20 cellular contexts compared by ENCODE assay signal in genomic region chr9:93431498-93432105, GRCh38.
"Had no signal": no experiment of that assay in that cellular context is flagged by ENCODE, and none has a peak within 500 bp of the region (broad histone marks: within the 10 kb centered on the region; RNA-seq: fewer than 3 reads in every experiment).

No MANE protein-coding gene starts in this region.

- H3K27ac ChIP-seq: coronary artery, foreskin keratinocyte, neutrophil, parathyroid adenoma, tibial nerve, vagina had no signal

- DNase-seq: activated CD4-positive, alpha-beta T cell treated with anti-CD3 and anti-CD28 coated beads, Interleukin-2, amount 10 ng/mL, durations not matched to agents 7 days and 5 days; activated CD4-positive, CD25-positive, alpha-beta regulatory T cell; activated CD8-positive, alpha-beta memory T cell treated with anti-CD3 and anti-CD28 coated beads for 24 hours; activated naive CD8-positive, alpha-beta T cell treated with anti-CD3 and anti-CD28 coated beads for 36 hours; foreskin keratinocyte; glutamatergic neuron; immature natural killer cell; naive thymus-derived CD4-positive, alpha-beta T cell; stimulated activated CD4-positive, alpha-beta T cell treated with anti-CD3 and anti-CD28 coated beads, Interleukin-15, amount 100 ng/mL, for 24 hours; stimulated activated CD4-positive, alpha-beta T cell treated with anti-CD3 and anti-CD28 coated beads, Interleukin-4, amount 100 ng/mL, for 24 hours; stimulated activated naive CD4-positive, alpha-beta T cell; T-helper 2 cell had no signal

- H3K4me3 ChIP-seq: coronary artery, lung, tibial nerve, vagina had no signal

- H3K4me3 Mint-ChIP-seq: activated CD4-positive, alpha-beta T cell treated with anti-CD3 and anti-CD28 coated beads, Interleukin-2, amount 10 ng/mL, durations not matched to agents 7 days and 5 days; activated naive CD8-positive, alpha-beta T cell treated with anti-CD3 and anti-CD28 coated beads for 36 hours; brain; central memory CD8-positive, alpha-beta T cell; immature natural killer cell; naive thymus-derived CD4-positive, alpha-beta T cell had no signal

- H3K9me3 Mint-ChIP-seq: activated CD4-positive, alpha-beta T cell treated with anti-CD3 and anti-CD28 coated beads, Interleukin-2, amount 10 ng/mL, durations not matched to agents 7 days and 5 days; activated naive CD8-positive, alpha-beta T cell treated with anti-CD3 and anti-CD28 coated beads for 36 hours; central memory CD8-positive, alpha-beta T cell; immature natural killer cell had no signal

- H3K36me3 ChIP-seq: neutrophil, tibial nerve, vagina had no signal

- H3K36me3 Mint-ChIP-seq: brain had no signal

- H3K27me3 Mint-ChIP-seq: activated naive CD8-positive, alpha-beta T cell treated with anti-CD3 and anti-CD28 coated beads for 36 hours had no signal

- H2AFZ ChIP-seq: parathyroid adenoma had no signal

- H3K27me3 ChIP-seq: neutrophil, tibial nerve, vagina had no signal

- H3K4me1 ChIP-seq: foreskin keratinocyte, parathyroid adenoma, tibial nerve, vagina had no signal

- H3K4me1 Mint-ChIP-seq: brain; central memory CD8-positive, alpha-beta T cell; immature natural killer cell had no signal

- H3K9ac ChIP-seq: parathyroid adenoma had no signal

- H3K9me3 ChIP-seq: neutrophil, vagina had no signal

- H3K27ac Mint-ChIP-seq: activated CD4-positive, alpha-beta T cell treated with anti-CD3 and anti-CD28 coated beads, Interleukin-2, amount 10 ng/mL, durations not matched to agents 7 days and 5 days; activated naive CD8-positive, alpha-beta T cell treated with anti-CD3 and anti-CD28 coated beads for 36 hours; brain; immature natural killer cell; naive thymus-derived CD4-positive, alpha-beta T cell had no signal

- ATAC-seq: foreskin keratinocyte; naive thymus-derived CD4-positive, alpha-beta T cell had no signal
